ENCODE assay signal across 1 cellular context in genomic region chr3:57004154-57004730, GRCh38.
TF ChIP-seq lines count a peak whose summit lies in the region.

No MANE protein-coding gene starts in this region.

TF ChIP-seq in SK-N-SH, 30 proteins besides CTCF, POLR2A, EP300 and RAD21 (continued from another document):
- TF ChIP-seq NFIC (IDR thresholded peaks at IDR 0.05; ENCODE audit: borderline replicate concordance) (no peak), FOSL2 (IDR thresholded peaks at IDR 0.05; ENCODE audit: borderline replicate concordance, low read depth) (no peak), SMC3 (IDR thresholded peaks at IDR 0.05; ENCODE audit: low read depth, low read length) (no peak), ELF1 (IDR thresholded peaks at IDR 0.05) (no peak), TEAD4 (IDR thresholded peaks at IDR 0.05; ENCODE audit: borderline replicate concordance, insufficient read depth) (no peak), RCOR1 (IDR thresholded peaks at IDR 0.05; ENCODE audit: low read length) (peak; percentile 92), IRF3 (IDR thresholded peaks at IDR 0.05; ENCODE audit: low read depth, low read length) (no peak), MXI1 (IDR thresholded peaks at IDR 0.05; ENCODE audit: low read depth, low read length) (no peak), ZBTB33 (IDR thresholded peaks at IDR 0.05; ENCODE audit: borderline replicate concordance, low read depth) (no peak), JUND (IDR thresholded peaks at IDR 0.05) (no peak), REST (IDR thresholded peaks at IDR 0.05; ENCODE audit: low read depth, low read length) (no peak), MEF2A (IDR thresholded peaks at IDR 0.05; ENCODE audit: borderline replicate concordance, low read depth) (no peak)
